1 cellular context compared by ENCODE assay signal in genomic region chr7:130918129-130919052, GRCh38.
TF ChIP-seq lines count a peak whose summit lies in the region.

No MANE protein-coding gene starts in this region.

TF ChIP-seq in GM23338, 12 proteins besides CTCF, POLR2A, EP300 and RAD21 (continued from another document):
- TF ChIP-seq ZNF462 (CRISPR knock-in tag; IDR thresholded peaks at IDR 0.05) = no peak
